Comparison of ENCODE assay signal across 13 cellular contexts in genomic region chr10:124674768-124675222, GRCh38.
DNase-seq lines count a peak whose midpoint lies in the region; ATAC-seq and TF ChIP-seq lines count a peak whose summit lies in the region.
"Had no signal": no experiment of that assay in that cellular context is flagged by ENCODE, and none has a peak within 500 bp of the region (broad histone marks: within the 10 kb centered on the region; RNA-seq: fewer than 3 reads in every experiment).

No MANE protein-coding gene starts in this region.

- DNase-seq in CD8-positive, alpha-beta T cell, result no peak
- DNase-seq in WERI-Rb-1 (peak; percentile 47), left ventricle myocardium superior (peak; percentile 39), posterior vena cava (ENCODE audit: low spot score) (no peak), hepatocyte (ENCODE audit: low spot score) (no peak), HFFc6 (no peak)
- no peak for DNase-seq in NK-92 treated with Interleukin-12 subunit alpha and Interleukin-12 subunit beta, amount 100 ng/mL, for 24 hours (lab: John Stamatoyannopoulos, UW)
- DNase-seq: activated CD4-positive, alpha-beta T cell treated with anti-CD3 and anti-CD28 coated beads, Interleukin-2, amount 10 ng/mL, durations not matched to agents 7 days and 5 days; left cardiac atrium; NCI-H1930; stimulated activated CD4-positive, alpha-beta T cell treated with anti-CD3 and anti-CD28 coated beads, Interleukin-4, amount 100 ng/mL, for 1 hour; stomach had no signal

- H3K9me2 ChIP-seq in hepatocyte (replicated peaks; ENCODE audit: insufficient read depth), result no peaks in the 10 kb centered on the region

- peak overlapping the region; percentile 23 for H3K4me3 Mint-ChIP-seq in CD8-positive, alpha-beta T cell
- no peak overlapping the region for H3K4me3 Mint-ChIP-seq in HFFc6
- H3K4me3 Mint-ChIP-seq: activated CD4-positive, alpha-beta T cell treated with anti-CD3 and anti-CD28 coated beads, Interleukin-2, amount 10 ng/mL, durations not matched to agents 7 days and 5 days had no signal

- peaks cover 15% of the 10 kb centered on the region for H3K36me3 Mint-ChIP-seq in CD8-positive, alpha-beta T cell
- H3K36me3 Mint-ChIP-seq in HFFc6 (ENCODE audit: low read depth), result no peaks in the 10 kb centered on the region

- ATAC-seq in CD8-positive, alpha-beta T cell, result no peak
- ATAC-seq in left ventricle myocardium superior, result no peak

- no peak overlapping the region for H3K27ac Mint-ChIP-seq in CD8-positive, alpha-beta T cell
- H3K27ac Mint-ChIP-seq in HFFc6, result no peak overlapping the region
- H3K27ac Mint-ChIP-seq: activated CD4-positive, alpha-beta T cell treated with anti-CD3 and anti-CD28 coated beads, Interleukin-2, amount 10 ng/mL, durations not matched to agents 7 days and 5 days had no signal

- peaks cover 74% of the 10 kb centered on the region for H3K79me2 ChIP-seq in hepatocyte

- 89% methylated on average over 9 of the region's 9 CpGs for WGBS in hepatocyte (ENCODE audit: low lambda C conversion rate, missing lambda C conversion rate)

- no peak overlapping the region for H2AFZ ChIP-seq in hepatocyte

- no peaks in the 10 kb centered on the region for H3K27me3 ChIP-seq in CD8-positive, alpha-beta T cell (ENCODE audit: insufficient read depth, low read length)
- H3K27me3 ChIP-seq in WERI-Rb-1 (ENCODE audit: insufficient read depth, low read depth, severe bottlenecking) (no peaks in the 10 kb centered on the region), neutrophil (no peaks in the 10 kb centered on the region), hepatocyte (no peaks in the 10 kb centered on the region)
- H3K27me3 ChIP-seq: stomach had no signal

- no peak overlapping the region for H3K4me3 ChIP-seq in CD8-positive, alpha-beta T cell (ENCODE audit: low read depth, low read length)
- no peak overlapping the region for H3K4me3 ChIP-seq in WERI-Rb-1 (ENCODE audit: low read depth, low read length)
- H3K4me3 ChIP-seq in neutrophil (ENCODE audit: low read depth in 1 of 2, low read length in 1 of 2), result no peak overlapping the region
- no peak overlapping the region for H3K4me3 ChIP-seq in hepatocyte
- H3K4me3 ChIP-seq: stomach had no signal

- H3K9me3 ChIP-seq in CD8-positive, alpha-beta T cell (ENCODE audit: low read length), result no peaks in the 10 kb centered on the region
- H3K9me3 ChIP-seq in WERI-Rb-1 (ENCODE audit: severe bottlenecking) (no peaks in the 10 kb centered on the region), neutrophil (no peaks in the 10 kb centered on the region), hepatocyte (ENCODE audit: low read depth) (no peaks in the 10 kb centered on the region)
- H3K9me3 ChIP-seq: stomach had no signal

- no peaks in the 10 kb centered on the region for H3K9me3 Mint-ChIP-seq in CD8-positive, alpha-beta T cell
- H3K9me3 Mint-ChIP-seq in HFFc6, result no peaks in the 10 kb centered on the region
- H3K9me3 Mint-ChIP-seq: activated CD4-positive, alpha-beta T cell treated with anti-CD3 and anti-CD28 coated beads, Interleukin-2, amount 10 ng/mL, durations not matched to agents 7 days and 5 days had no signal

- peaks cover 7% of the 10 kb centered on the region for H4K20me1 ChIP-seq in hepatocyte (ENCODE audit: insufficient read depth, poor library complexity, severe bottlenecking)

- POLR2A ChIA-PET in CD8-positive, alpha-beta T cell (lab: Charles Lee), result interaction anchor here (0.7 to 5.4 kb wide), 7 partner anchors 9 to 27 kb away, joined by 3 to 25 read pairs (median 3); no protein-coding TSS in a partner anchor

- peaks cover 100% of the 10 kb centered on the region for H3K4me1 ChIP-seq in CD8-positive, alpha-beta T cell (ENCODE audit: insufficient read depth, low read length)
- H3K4me1 ChIP-seq in neutrophil (ENCODE audit: control insufficient read depth in 1 of 2, insufficient read depth in 1 of 2, low read depth in 1 of 2, low read length in 1 of 2) (peaks cover 97% of the 10 kb centered on the region in 2 experiments), hepatocyte (ENCODE audit: insufficient read depth) (peaks cover 18% of the 10 kb centered on the region)

- H3K4me1 Mint-ChIP-seq in CD8-positive, alpha-beta T cell (ENCODE audit: low read depth), result peaks cover 96% of the 10 kb centered on the region
- peaks cover 12% of the 10 kb centered on the region for H3K4me1 Mint-ChIP-seq in HFFc6 (ENCODE audit: low read depth)

- no peaks in the 10 kb centered on the region for H3K27me3 Mint-ChIP-seq in CD8-positive, alpha-beta T cell (ENCODE audit: low read depth)
- H3K27me3 Mint-ChIP-seq in HFFc6 (ENCODE audit: insufficient read depth), result no peaks in the 10 kb centered on the region; the same call in 1 of the 2 replicates
- H3K27me3 Mint-ChIP-seq: activated CD4-positive, alpha-beta T cell treated with anti-CD3 and anti-CD28 coated beads, Interleukin-2, amount 10 ng/mL, durations not matched to agents 7 days and 5 days had no signal

- no peak overlapping the region for H3K27ac ChIP-seq in CD8-positive, alpha-beta T cell (ENCODE audit: low read depth, low read length)
- 0 out of 2 replicates have a peak overlapping the region, but pooled peaks have one; percentile 29 for H3K27ac ChIP-seq in WERI-Rb-1
- H3K27ac ChIP-seq in neutrophil, result peak overlapping the region; percentile 93
- H3K27ac ChIP-seq in hepatocyte, result no peak overlapping the region
- H3K27ac ChIP-seq: stomach had no signal

- intact Hi-C loops in CD8-positive, alpha-beta T cell (cut with DNase I, micrococcal nuclease), result loop anchor here in 1 of 2 experiments (5.0 kb wide), 1 partner anchor 37 kb away; no protein-coding TSS in a partner anchor
- intact Hi-C loops in left ventricle myocardium superior (cut with micrococcal nuclease) (no loop called here), posterior vena cava (cut with DNase I) (loop anchor here in 1 of 2 donors (5.0 kb wide), 1 partner anchor 683 kb away; no protein-coding TSS in a partner anchor)

- H3K4me2 ChIP-seq in hepatocyte, result no peak overlapping the region

- no peak for TF ChIP-seq CTCF in CD8-positive, alpha-beta T cell (IDR thresholded peaks at IDR 0.05)
- TF ChIP-seq CTCF in WERI-Rb-1 (IDR thresholded peaks at IDR 0.05; ENCODE audit: low read depth, low read length) (no peak), neutrophil (IDR thresholded peaks at IDR 0.05) (no peak), hepatocyte (IDR thresholded peaks at IDR 0.05; ENCODE audit: poor library complexity) (no peak), HFFc6 (IDR thresholded peaks at IDR 0.05) (no peak)

- no peaks in the 10 kb centered on the region for H3K36me3 ChIP-seq in CD8-positive, alpha-beta T cell (ENCODE audit: insufficient read depth, low read length)
- H3K36me3 ChIP-seq in WERI-Rb-1, result peaks cover 13% of the 10 kb centered on the region
- H3K36me3 ChIP-seq in neutrophil, result no peaks in the 10 kb centered on the region
- H3K36me3 ChIP-seq in hepatocyte (replicated peaks; ENCODE audit: insufficient read depth, low read depth), result no peaks in the 10 kb centered on the region

- CTCF ChIA-PET in CD8-positive, alpha-beta T cell (lab: Charles Lee), result interaction anchor here (0.6 to 5.6 kb wide), 9 partner anchors 11 to 66 kb away, joined by 3 to 42 read pairs (median 3); no protein-coding TSS in a partner anchor

Comparison
In these comparisons a context has a peak if more than half of its experiments do, and no peak if none do; other contexts are left out.
1. DNase-seq: peak in WERI-Rb-1 (single experiment) and left ventricle myocardium superior (single experiment); none in CD8-positive, alpha-beta T cell (0 of 7), posterior vena cava (single experiment), hepatocyte (single experiment), NK-92 treated with Interleukin-12 subunit alpha and Interleukin-12 subunit beta, amount 100 ng/mL, for 24 hours (single experiment) and HFFc6 (single experiment).
2. H3K27ac ChIP-seq: peak in WERI-Rb-1 (single experiment) and neutrophil (single experiment); none in CD8-positive, alpha-beta T cell (single experiment) and hepatocyte (single experiment).